8 cellular contexts compared by ENCODE assay signal in the genomic region with DNA sequence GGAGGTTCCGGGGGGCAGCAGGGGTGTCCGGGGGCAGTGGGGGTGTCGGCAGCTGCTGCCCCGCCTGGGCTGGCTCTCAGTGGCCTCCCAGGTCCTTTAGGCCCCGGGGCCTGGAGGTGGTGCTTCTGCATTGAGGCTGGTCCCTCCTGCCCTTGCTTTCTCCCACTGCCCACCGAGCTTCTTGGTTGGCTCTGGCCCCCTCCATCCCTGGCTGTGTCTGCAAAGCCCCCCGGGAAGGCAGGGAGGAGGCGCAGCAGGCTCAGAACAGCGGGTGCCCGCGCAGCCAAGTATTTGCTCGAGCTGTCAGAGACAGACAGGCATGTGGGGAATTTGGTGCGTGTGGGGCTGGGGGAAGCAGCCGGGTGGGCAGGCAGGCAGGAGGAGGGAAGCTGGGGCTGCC. TPM values are rescaled to one million over a fixed set of nuclear protein-coding genes. Genes with fewer than 3 reads are reported as not detected.
DNase-seq lines count a peak whose midpoint lies in the region; ATAC-seq, FAIRE-seq and TF ChIP-seq lines count a peak whose summit lies in the region.

No MANE protein-coding gene starts in this region.

- H3K4me1 Mint-ChIP-seq in stimulated activated naive B cell treated with anti-CD40 and anti-IgM and Interleukin-4, amounts not matched to agents 10 μg/mL and 1 μg/mL and 100 μg/mL, for 72 hours, result peaks cover 68 to 97% of the 10 kb centered on the region in 2 donors

- peaks cover 18% of the 10 kb centered on the region for H3K9me1 ChIP-seq in K562 (ENCODE audit: control insufficient read depth, insufficient read depth, low read length)

- H3K27me3 ChIP-seq in K562 (ENCODE audit: control insufficient read depth in 2 of 2, insufficient read depth in 2 of 2, low read length in 2 of 2), result no peaks in the 10 kb centered on the region

- H3K36me3 Mint-ChIP-seq in stimulated activated naive B cell treated with anti-CD40 and anti-IgM and Interleukin-4, amounts not matched to agents 10 μg/mL and 1 μg/mL and 100 μg/mL, for 72 hours, result peaks cover 8 to 27% of the 10 kb centered on the region in 2 donors

- H2AFZ ChIP-seq in K562 (ENCODE audit: low read depth, low read length), result no peak overlapping the region

- H3K9ac ChIP-seq in K562 (ENCODE audit: insufficient read depth in 1 of 2, low read depth in 2 of 2, low read length in 2 of 2), result peak overlapping the region; percentile 33 to 88; a peak in 3 of 4 replicates

- ATAC-seq in K562 (no peak), HG03565 (IDR thresholded peaks at IDR 0.05; ENCODE audit: unreplicated experiment) (no peak), GM18519 (IDR thresholded peaks at IDR 0.05; ENCODE audit: low FRiP score, unreplicated experiment) (no peak), GM21360 (IDR thresholded peaks at IDR 0.05; ENCODE audit: unreplicated experiment) (no peak)
- no peak for ATAC-seq in stimulated activated naive B cell treated with anti-CD40 and anti-IgM and Interleukin-4, amounts not matched to agents 10 μg/mL and 1 μg/mL and 100 μg/mL, for 72 hours (replicated peaks)

- in situ Hi-C loops in K562 (cut with MboI), result no loop called here

- 70% methylated on average over 6 of the region's 14 CpGs for WGBS in K562 (ENCODE audit: insufficient coverage, low coverage, missing lambda C conversion rate)

- TF ChIP-seq EP300 in K562 (IDR thresholded peaks at IDR 0.05; ENCODE audit: low read length), result no peak

- TF ChIP-seq POLR2A in K562 (conservative IDR thresholded peaks at IDR 0.05), result no peak

- peaks cover 63% of the 10 kb centered on the region for H4K20me1 ChIP-seq in K562 (replicated peaks; ENCODE audit: control insufficient read depth, insufficient read depth, low read length)

- no peaks in the 10 kb centered on the region for H3K9me3 ChIP-seq in HEK293 (ENCODE audit: control insufficient read depth, insufficient read depth, low read depth, low read length)
- H3K9me3 ChIP-seq in K562 (replicated peaks; ENCODE audit: control insufficient read depth, insufficient read depth, low read depth, low read length), result no peaks in the 10 kb centered on the region

- TF ChIP-seq CTCF in HEK293 (tag by site-specific recombination; IDR thresholded peaks at IDR 0.05) (no peak), K562 (IDR thresholded peaks at IDR 0.05 in 2 of 3, conservative IDR thresholded peaks at IDR 0.05 in 1 of 3; ENCODE audit: insufficient read depth in 2 of 3, low read depth in 1 of 3, low read length in 3 of 3) (no peak)

- H3K27ac ChIP-seq in HEK293 (ENCODE audit: extremely low read depth, low read depth, low read length) (no peak overlapping the region), K562 (ENCODE audit: extremely low read depth, low read depth, low read length) (peak overlapping the region; percentile 89; the same call in 2 of the 3 replicates)

- peaks cover 99% of the 10 kb centered on the region for H3K79me2 ChIP-seq in K562 (ENCODE audit: control insufficient read depth, insufficient read depth, low read length)

- DNase-seq in K562 (ENCODE audit: extremely low read depth in 1 of 4, low spot score in 3 of 4), result no peak
- DNase-seq in islet precursor cell, result peak; percentile 84
- no peak for DNase-seq in stimulated activated naive B cell treated with anti-CD40 and anti-IgM and Interleukin-4, amounts not matched to agents 10 μg/mL and 1 μg/mL and 100 μg/mL, for 72 hours
- no peak for DNase-seq in GF-D8 (lab: John Stamatoyannopoulos, UW)

- no peaks in the 10 kb centered on the region for H3K9me3 Mint-ChIP-seq in stimulated activated naive B cell treated with anti-CD40 and anti-IgM and Interleukin-4, amounts not matched to agents 10 μg/mL and 1 μg/mL and 100 μg/mL, for 72 hours

- peak overlapping the region; percentile 78 for H3K4me2 ChIP-seq in K562 (ENCODE audit: insufficient read depth, low read length)

- POLR2A ChIA-PET in HEK293 (lab: Yijun Ruan, JAX), result interaction anchor here (0.7 to 1.7 kb wide), 2 partner anchors 9 to 12 kb away, joined by 3 to 11 read pairs; a partner anchor contains a TSS
- POLR2A ChIA-PET in K562 (lab: Yijun Ruan, JAX), result interaction anchor here (0.6 to 5.6 kb wide), 9 partner anchors 9 to 451 kb away, joined by 3 to 33 read pairs (median 3); a partner anchor contains a TSS

- H3K4me3 ChIP-seq in HEK293 (ENCODE audit: low read depth, low read length), result no peak overlapping the region
- H3K4me3 ChIP-seq in K562, result no peak overlapping the region

- CTCF ChIA-PET in HEK293 (lab: Yijun Ruan, JAX) (interaction anchor here (0.8 kb wide), 1 partner anchor 128 kb away, joined by 3 read pairs; no protein-coding TSS in a partner anchor), K562 (lab: Yijun Ruan, JAX; ENCODE audit: low intra/inter-chr PET ratio) (no interaction called here)

- TF ChIP-seq RAD21 in K562 (CRISPR knock-in tag; conservative IDR thresholded peaks at IDR 0.05 in 1 of 2, IDR thresholded peaks at IDR 0.05 in 1 of 2), result no peak

- intact Hi-C loops in K562 (cut with micrococcal nuclease), result no loop called here

- no peaks in the 10 kb centered on the region for H3K27me3 Mint-ChIP-seq in stimulated activated naive B cell treated with anti-CD40 and anti-IgM and Interleukin-4, amounts not matched to agents 10 μg/mL and 1 μg/mL and 100 μg/mL, for 72 hours

- H3K4me1 ChIP-seq in HEK293 (ENCODE audit: control insufficient read depth, insufficient read depth, low read length) (no peaks in the 10 kb centered on the region), K562 (replicated peaks in 1 of 2; ENCODE audit: control insufficient read depth in 2 of 2, insufficient read depth in 2 of 2, low read length in 2 of 2) (peaks cover 88 to 89% of the 10 kb centered on the region in 2 experiments)

- peak overlapping the region; percentile 85 for H3K4me3 Mint-ChIP-seq in stimulated activated naive B cell treated with anti-CD40 and anti-IgM and Interleukin-4, amounts not matched to agents 10 μg/mL and 1 μg/mL and 100 μg/mL, for 72 hours

- BruUV-seq in K562 (replicated peaks; lab: Mats Ljungman, UMichigan), result no TSS peak

- FAIRE-seq in K562 (lab: Jason Lieb, UNC), result no peak

- H3K27ac Mint-ChIP-seq in stimulated activated naive B cell treated with anti-CD40 and anti-IgM and Interleukin-4, amounts not matched to agents 10 μg/mL and 1 μg/mL and 100 μg/mL, for 72 hours, result peak overlapping the region; percentile 91

- H3K36me3 ChIP-seq in HEK293 (ENCODE audit: control insufficient read depth in 2 of 2, insufficient read depth in 1 of 2, low read length in 2 of 2) (no peaks in the 10 kb centered on the region), K562 (ENCODE audit: control insufficient read depth, insufficient read depth, low read length) (peaks cover 49% of the 10 kb centered on the region; the same call in 2 of the 3 replicates)

TF ChIP-seq in HEK293, 187 proteins besides CTCF, POLR2A, EP300 and RAD21 (continues in another document):
- TF ChIP-seq, protein P1, sequence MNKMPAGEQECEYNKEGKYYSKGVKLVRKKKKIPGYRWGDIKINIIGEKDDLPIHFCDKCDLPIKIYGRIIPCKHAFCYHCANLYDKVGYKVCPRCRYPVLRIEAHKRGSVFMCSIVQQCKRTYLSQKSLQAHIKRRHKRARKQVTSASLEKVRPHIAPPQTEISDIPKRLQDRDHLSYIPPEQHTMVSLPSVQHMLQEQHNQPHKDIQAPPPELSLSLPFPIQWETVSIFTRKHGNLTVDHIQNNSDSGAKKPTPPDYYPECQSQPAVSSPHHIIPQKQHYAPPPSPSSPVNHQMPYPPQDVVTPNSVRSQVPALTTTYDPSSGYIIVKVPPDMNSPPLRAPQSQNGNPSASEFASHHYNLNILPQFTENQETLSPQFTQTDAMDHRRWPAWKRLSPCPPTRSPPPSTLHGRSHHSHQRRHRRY (tag by site-specific recombination; IDR thresholded peaks at IDR 0.05), result no peak

TF ChIP-seq in K562, 482 proteins besides CTCF, POLR2A, EP300 and RAD21 (continues in another document):
- TF ChIP-seq ILF3 (IDR thresholded peaks at IDR 0.05; ENCODE audit: borderline replicate concordance) (no peak), ZNF785 (CRISPR knock-in tag; IDR thresholded peaks at IDR 0.05) (no peak), PRMT5 (CRISPR knock-in tag; IDR thresholded peaks at IDR 0.05) (no peak)

RNA-seq across cellular contexts. Expression of a gene that starts 11.5 kb away (rescaled TPM):
- 44.6 and 81.0 TPM in 2 replicates for total RNA-seq in K562 (2011; cell fraction: chromatin; rRNA removed; ENCODE audit: low replicate concordance)
- total RNA-seq in K562 (2011; cell fraction: nucleolus; rRNA removed), result 52.9 TPM in 2 replicates
- total RNA-seq in K562 (2011; cell fraction: nucleoplasm; rRNA removed), result 37.8 and 55.7 TPM in 2 replicates
- total RNA-seq in K562 (2014; rRNA removed) (121 and 123 TPM in 2 replicates), K562 (2014; rRNA removed; fragmentation: Illumina TruSeq; extraction: Trizol) (24.1 and 25.8 TPM in 2 replicates), K562 (2015; rRNA removed; fragmentation: Illumina TruSeq; extraction: Trizol) (40.6 and 45.1 TPM in 2 replicates), K562 (2021) (79.3 and 87.8 TPM in 2 replicates)
- polyA plus RNA-seq in K562 (2011; rRNA removed) (44.8 and 51.8 TPM in 2 replicates), K562 (2014; fragmentation: Illumina TruSeq; extraction: Trizol) (45.8 and 61.2 TPM in 2 replicates), K562 (2014; fragmentation: Nextera tagmentation; extraction: Ambion mirVana) (1 to 10 TPM; 1.9 to 4.6 TPM), K562 (2014; rRNA removed) (63.8 and 67.0 TPM in 2 replicates)
- polyA plus RNA-seq in K562 (2011; cell fraction: cytosol; rRNA removed), result 47.3 and 134 TPM in 2 replicates
- 34.3 and 47.7 TPM in 2 replicates for polyA plus RNA-seq in K562 (2011; cell fraction: nucleus; rRNA removed)
- polyA plus RNA-seq in K562 (2012), result 63.1 and 65.7 TPM in 2 replicates
- 27.1 and 39.4 TPM in 2 replicates for polyA minus RNA-seq in K562 (2011; rRNA and poly(A)+ RNA removed)
- 47.5 and 54.4 TPM in 2 replicates for polyA minus RNA-seq in K562 (2011; cell fraction: cytosol; rRNA and poly(A)+ RNA removed)
- polyA minus RNA-seq in K562 (2011; cell fraction: nucleus; rRNA and poly(A)+ RNA removed), result 29.4 and 36.8 TPM in 2 replicates
